In genomic region chr18:34153711-34154110, GRCh38 we compare ENCODE assay signal across 8 cellular contexts.
DNase-seq lines count a peak whose midpoint lies in the region; ATAC-seq, FAIRE-seq and TF ChIP-seq lines count a peak whose summit lies in the region.

No MANE protein-coding gene starts in this region.

- in situ Hi-C loops in GM12878 (cut with MboI) = no loop called here

- no peak overlapping the region for H2AK5ac ChIP-seq in trophoblast cell (ENCODE audit: low read length)

- no peak for TF ChIP-seq POLR2A in GM12878 (IDR thresholded peaks at IDR 0.05; ENCODE audit: low read depth, low read length)

- H3K79me1 ChIP-seq in trophoblast cell (ENCODE audit: low read length) = no peaks in the 10 kb centered on the region

- no peak overlapping the region for H3K18ac ChIP-seq in trophoblast cell (ENCODE audit: low read length)

- BruUV-seq in GM12878 (replicated peaks; lab: Mats Ljungman, UMichigan) = no TSS peak

- no peak overlapping the region for H4K91ac ChIP-seq in trophoblast cell (ENCODE audit: low read depth, low read length)

- H3K4me2 ChIP-seq in GM12878 (ENCODE audit: control insufficient read depth, insufficient read depth) (peak overlapping the region; percentile 25), trophoblast cell (ENCODE audit: low read length) (no peak overlapping the region)

- H3K79me2 ChIP-seq in GM12878 (ENCODE audit: control insufficient read depth, insufficient read depth, low read length) (no peaks in the 10 kb centered on the region), trophoblast cell (ENCODE audit: control insufficient read depth, insufficient read depth, low read length, poor library complexity) (no peaks in the 10 kb centered on the region)

- H3K9ac ChIP-seq in GM12878 (ENCODE audit: control insufficient read depth, insufficient read depth, low read length) = no peak overlapping the region
- H3K9ac ChIP-seq in trophoblast cell (ENCODE audit: low read length) = no peak overlapping the region

- H3K9me3 ChIP-seq in GM12878 (replicated peaks; ENCODE audit: control insufficient read depth, insufficient read depth, low read length) (no peaks in the 10 kb centered on the region), trophoblast cell (ENCODE audit: insufficient read depth, low read depth, low read length) (no peaks in the 10 kb centered on the region)

- no peak overlapping the region for H3K4ac ChIP-seq in trophoblast cell (ENCODE audit: low read depth, low read length)

- H3K4me3 ChIP-seq in LNCaP clone FGC (ENCODE audit: low read depth, low read length) (peak overlapping the region; percentile 13), GM12878 (no peak overlapping the region), trophoblast cell (ENCODE audit: low read depth, low read length) (no peak overlapping the region)

- intact Hi-C loops in GM12878 (cut with micrococcal nuclease; ENCODE audit: unreplicated experiment) = no loop called here

- H3K27ac ChIP-seq in GM12878 (ENCODE audit: control insufficient read depth, insufficient read depth) = no peak overlapping the region
- H3K27ac ChIP-seq in RWPE1 = no peak overlapping the region
- H3K27ac ChIP-seq in trophoblast cell (ENCODE audit: low read depth, low read length) = no peak overlapping the region

- ATAC-seq in GM18870 (IDR thresholded peaks at IDR 0.05; ENCODE audit: unreplicated experiment) (peak; percentile 72), GM12878 (peak; percentile 85)

- 0% methylated on average over 1 of the region's 1 CpG for WGBS in GM12878 (ENCODE audit: insufficient coverage, insufficient replicate concordance, low lambda C conversion rate, missing lambda C conversion rate)
- WGBS in trophoblast cell (ENCODE audit: extremely low coverage, insufficient coverage, insufficient read length) = no CpG with 5 or more reads among the region's 1 CpG

- no peak for TF ChIP-seq RAD21 in GM12878 (IDR thresholded peaks at IDR 0.05; ENCODE audit: insufficient read depth, low read depth, low read length)

- TF ChIP-seq CTCF in LNCaP clone FGC (IDR thresholded peaks at IDR 0.05; ENCODE audit: control insufficient read depth, extremely low read depth, insufficient read depth) (no peak), GM12878 (IDR thresholded peaks at IDR 0.05 in 2 of 3, conservative IDR thresholded peaks at IDR 0.05 in 1 of 3; ENCODE audit: control insufficient read depth in 2 of 3, extremely low read depth in 1 of 3, insufficient read depth in 1 of 3, low read depth in 3 of 3, low read length in 3 of 3) (no peak), RWPE1 (conservative IDR thresholded peaks at IDR 0.05; ENCODE audit: low read depth) (no peak)

- no peak overlapping the region for H4K12ac ChIP-seq in trophoblast cell (ENCODE audit: low read depth, low read length)

- H3K27me3 ChIP-seq in GM12878 (replicated peaks in 1 of 2; ENCODE audit: control insufficient read depth in 2 of 2, insufficient read depth in 2 of 2, low read length in 1 of 2) (no peaks in the 10 kb centered on the region), trophoblast cell (ENCODE audit: insufficient read depth, low read length) (peaks cover 3% of the 10 kb centered on the region)

- RAD21 ChIA-PET in GM12878 (lab: Charles Lee; ENCODE audit: unreplicated experiment) = interaction anchor here (0.8 to 2.3 kb wide), 12 partner anchors 27 to 203 kb away, joined by 3 to 14 read pairs (median 4); no protein-coding TSS in a partner anchor

- H3K14ac ChIP-seq in trophoblast cell (ENCODE audit: low read length) = no peak overlapping the region

- no peak overlapping the region for H3K23ac ChIP-seq in trophoblast cell (ENCODE audit: low read length)

- no peaks in the 10 kb centered on the region for H4K20me1 ChIP-seq in GM12878 (ENCODE audit: control insufficient read depth, insufficient read depth)

- H2AFZ ChIP-seq in GM12878 (ENCODE audit: control insufficient read depth, low read depth, low read length) (peak overlapping the region; percentile 12; the same call in 1 of the 2 replicates), trophoblast cell (ENCODE audit: insufficient read depth, low read length, poor library complexity) (no peak overlapping the region)

- H3K36me3 ChIP-seq in GM12878 (ENCODE audit: control insufficient read depth in 2 of 2, insufficient read depth in 2 of 2, low read length in 1 of 2) (no peaks in the 10 kb centered on the region), trophoblast cell (ENCODE audit: control insufficient read depth in 1 of 2, insufficient read depth in 2 of 2, low read length in 2 of 2) (no peaks in the 10 kb centered on the region)

- SMC1A ChIA-PET in GM12878 (lab: Charles Lee; ENCODE audit: uncharacterized antibody, unreplicated experiment) = interaction anchor here (0.8 to 1.9 kb wide), 11 partner anchors 11 to 314 kb away, joined by 3 to 8 read pairs (median 4); partner anchors contain the start of gene NOL4

- H3K4me1 ChIP-seq in GM12878 (ENCODE audit: control insufficient read depth, insufficient read depth, low read length) = no peaks in the 10 kb centered on the region
- no peaks in the 10 kb centered on the region for H3K4me1 ChIP-seq in trophoblast cell (ENCODE audit: control insufficient read depth in 1 of 2, insufficient read depth in 2 of 2, low read length in 2 of 2)

- H2BK12ac ChIP-seq in trophoblast cell (ENCODE audit: low read length) = no peak overlapping the region

- DNase-seq in A172 (ENCODE audit: low spot score) (peak; percentile 68), LNCaP clone FGC (ENCODE audit: low read depth) (no peak), GM12878 (ENCODE audit: low read depth, low spot score) (peak; percentile 13), DMS 273 treated with DMSO at 0.1 percent for 48 hours (lab: John Stamatoyannopoulos, UW) (no peak), RWPE1 (ENCODE audit: low spot score) (no peak), trophoblast cell (no peak)
- DNase-seq in stimulated activated CD4-positive, alpha-beta T cell treated with anti-CD3 and anti-CD28 coated beads, Interleukin-4, amount 100 ng/mL, for 4 hours = no peak

- TF ChIP-seq EP300 in GM12878 (IDR thresholded peaks at IDR 0.05; ENCODE audit: borderline replicate concordance in 1 of 2, control insufficient read depth in 1 of 2, low read depth in 2 of 2, low read length in 2 of 2) = 0 out of 4 replicates have a peak, but pooled peaks of 1 of the 2 experiments have one; percentile 12

- POLR2A ChIA-PET in GM12878 (lab: Charles Lee) = interaction anchor here (1.0 kb wide), 2 partner anchors 168 to 309 kb away, joined by 3 to 4 read pairs; no protein-coding TSS in a partner anchor
- POLR2A ChIA-PET in RWPE1 (lab: Yijun Ruan, JAX; ENCODE audit: low non-redundant PET) = no interaction called here

- no peak overlapping the region for H4K8ac ChIP-seq in trophoblast cell (ENCODE audit: low read depth, low read length)

- no peak overlapping the region for H2BK120ac ChIP-seq in trophoblast cell (ENCODE audit: insufficient read depth, low read length, poor library complexity)

- CTCF ChIA-PET in GM12878 (lab: Yijun Ruan, JAX) = interaction anchor here (1.0 to 6.6 kb wide), 6 partner anchors 10 to 169 kb away, joined by 3 to 60 read pairs (median 4); no protein-coding TSS in a partner anchor
- CTCF ChIA-PET in RWPE1 (lab: Yijun Ruan, JAX) = no interaction called here

- H2BK5ac ChIP-seq in trophoblast cell (ENCODE audit: low read depth, low read length, poor library complexity) = no peak overlapping the region

- FAIRE-seq in GM12878 (lab: Jason Lieb, UNC) = peak; percentile 71

TF ChIP-seq in GM12878, 131 proteins besides CTCF, POLR2A, EP300 and RAD21 (continues in another document):
- TF ChIP-seq JUNB (IDR thresholded peaks at IDR 0.05) (peak; percentile 38; the same call in 1 of the 2 replicates), NKRF (conservative IDR thresholded peaks at IDR 0.05) (no peak), ETV6 (conservative IDR thresholded peaks at IDR 0.05 in 1 of 2, IDR thresholded peaks at IDR 0.05 in 1 of 2; ENCODE audit: borderline replicate concordance in 1 of 2, low read depth in 1 of 2) (peak in 1 of 2 experiments; percentile 91; a peak in 2 of 4 replicates), CREB1 (IDR thresholded peaks at IDR 0.05; ENCODE audit: low read depth) (no peak), ZNF207 (IDR thresholded peaks at IDR 0.05; ENCODE audit: borderline replicate concordance) (no peak), ZBTB4 (CRISPR knock-in tag; IDR thresholded peaks at IDR 0.05) (no peak)

Comparison
In these comparisons a context has a peak if more than half of its experiments do, and no peak if none do; other contexts are left out.
1. DNase-seq: peak in A172 (single experiment) and GM12878 (single experiment); none in LNCaP clone FGC (single experiment), DMS 273 treated with DMSO at 0.1 percent for 48 hours (single experiment), RWPE1 (single experiment), trophoblast cell (0 of 2) and stimulated activated CD4-positive, alpha-beta T cell treated with anti-CD3 and anti-CD28 coated beads, Interleukin-4, amount 100 ng/mL, for 4 hours (0 of 2).